ENCODE assay signal across 9 cellular contexts in genomic region chr3:14261229-14261628, GRCh38.
DNase-seq lines count a peak whose midpoint lies in the region; ATAC-seq and TF ChIP-seq lines count a peak whose summit lies in the region.
"Had no signal": no experiment of that assay in that cellular context is flagged by ENCODE, and none has a peak within 500 bp of the region (broad histone marks: within the 10 kb centered on the region; RNA-seq: fewer than 3 reads in every experiment).

No MANE protein-coding gene starts in this region.

- WGBS in trophoblast cell (ENCODE audit: extremely low coverage, insufficient coverage, insufficient read length): no CpG with 5 or more reads among the region's 8 CpGs

- no peak overlapping the region for H4K12ac ChIP-seq in trophoblast cell (ENCODE audit: low read depth, low read length)

- no peak overlapping the region for H3K4me3 Mint-ChIP-seq in type B pancreatic cell

- peaks cover 11% of the 10 kb centered on the region for H3K79me1 ChIP-seq in trophoblast cell (ENCODE audit: low read length)

- no peak overlapping the region for H2AFZ ChIP-seq in trophoblast cell (ENCODE audit: insufficient read depth, low read length, poor library complexity)

- no peak overlapping the region for H3K4me2 ChIP-seq in trophoblast cell (ENCODE audit: low read length)

- no peak overlapping the region for H3K9ac ChIP-seq in trophoblast cell (ENCODE audit: low read length)

- peak overlapping the region; percentile 12 for H2BK120ac ChIP-seq in trophoblast cell (ENCODE audit: insufficient read depth, low read length, poor library complexity)

- peak overlapping the region; percentile 33 for H4K91ac ChIP-seq in trophoblast cell (ENCODE audit: low read depth, low read length)

- TF ChIP-seq CTCF in type B pancreatic cell (conservative IDR thresholded peaks at IDR 0.05): peak; percentile 98

- peaks cover 0 to 4% of the 10 kb centered on the region in 2 experiments for H3K4me1 ChIP-seq in trophoblast cell (ENCODE audit: control insufficient read depth in 1 of 2, insufficient read depth in 2 of 2, low read length in 2 of 2)

- no peak overlapping the region for H3K18ac ChIP-seq in trophoblast cell (ENCODE audit: low read length)

- H3K9me3 Mint-ChIP-seq in type B pancreatic cell: no peaks in the 10 kb centered on the region

- DNase-seq in ELR (ENCODE audit: low read depth): peak; percentile 69
- DNase-seq in KBM-7: peak; percentile 73
- DNase-seq in activated naive CD4-positive, alpha-beta T cell (lab: John Stamatoyannopoulos, UW): peak; percentile 65 to 68 (median 66)
- peak; percentile 81 for DNase-seq in globus pallidus (ENCODE audit: low spot score)
- DNase-seq in trophoblast cell: peak; percentile 76 to 94
- peak; percentile 87 for DNase-seq in type B pancreatic cell (ENCODE audit: extremely low spot score, unreplicated experiment)

- no peak overlapping the region for H3K4me3 ChIP-seq in trophoblast cell (ENCODE audit: low read depth, low read length)

- H3K27ac Mint-ChIP-seq in type B pancreatic cell: no peak overlapping the region

- H3K14ac ChIP-seq in trophoblast cell (ENCODE audit: low read length): no peak overlapping the region

- no peak overlapping the region for H3K4ac ChIP-seq in trophoblast cell (ENCODE audit: low read depth, low read length)

- no peak overlapping the region for H3K27ac ChIP-seq in trophoblast cell (ENCODE audit: low read depth, low read length)
- H3K27ac ChIP-seq: epithelial cell of prostate had no signal

- no peaks in the 10 kb centered on the region for H3K27me3 Mint-ChIP-seq in type B pancreatic cell

- ATAC-seq in SK-N-SH treated with all-trans-retinoic acid at 6 μM for 48 hours: peak; percentile 96
- no peak for ATAC-seq in HG03159 (IDR thresholded peaks at IDR 0.05; ENCODE audit: unreplicated experiment)

- H3K79me2 ChIP-seq in trophoblast cell (ENCODE audit: control insufficient read depth, insufficient read depth, low read length, poor library complexity): no peaks in the 10 kb centered on the region

- H2BK12ac ChIP-seq in trophoblast cell (ENCODE audit: low read length): peak overlapping the region; percentile 30

- H3K4me1 Mint-ChIP-seq in type B pancreatic cell (ENCODE audit: unreplicated experiment): peaks cover 9% of the 10 kb centered on the region

- H4K8ac ChIP-seq in trophoblast cell (ENCODE audit: low read depth, low read length): no peak overlapping the region

- no peaks in the 10 kb centered on the region for H3K27me3 ChIP-seq in trophoblast cell (ENCODE audit: insufficient read depth, low read length)

- no peak overlapping the region for H3K23ac ChIP-seq in trophoblast cell (ENCODE audit: low read length)

- in situ Hi-C loops in KBM-7 (cut with MboI; ENCODE audit: low pct_unique_long_range_greater_than_20kb, low sequenced_read_pairs): loop anchor here (10.0 kb wide), 1 partner anchor 204 kb away; no protein-coding TSS in a partner anchor

- H3K36me3 Mint-ChIP-seq in type B pancreatic cell: no peaks in the 10 kb centered on the region

- H2BK5ac ChIP-seq in trophoblast cell (ENCODE audit: low read depth, low read length, poor library complexity): no peak overlapping the region

- no peak overlapping the region for H2AK5ac ChIP-seq in trophoblast cell (ENCODE audit: low read length)

- peaks cover 1% of the 10 kb centered on the region for H3K9me3 ChIP-seq in trophoblast cell (ENCODE audit: insufficient read depth, low read depth, low read length)

- H3K36me3 ChIP-seq in trophoblast cell (ENCODE audit: control insufficient read depth in 1 of 2, insufficient read depth in 2 of 2, low read length in 2 of 2): no peaks in the 10 kb centered on the region

TF ChIP-seq in SK-N-SH treated with all-trans-retinoic acid at 6 μM for 48 hours, 23 proteins besides CTCF, POLR2A, EP300 and RAD21:
- TF ChIP-seq ARNTL (CRISPR knock-in tag; IDR thresholded peaks at IDR 0.05; ENCODE audit: borderline replicate concordance, low read depth): no peak
- peak; percentile 95 for TF ChIP-seq ZNF70 (CRISPR knock-in tag; IDR thresholded peaks at IDR 0.05)
